ENCODE assay signal across 3 cellular contexts in the genomic region with DNA sequence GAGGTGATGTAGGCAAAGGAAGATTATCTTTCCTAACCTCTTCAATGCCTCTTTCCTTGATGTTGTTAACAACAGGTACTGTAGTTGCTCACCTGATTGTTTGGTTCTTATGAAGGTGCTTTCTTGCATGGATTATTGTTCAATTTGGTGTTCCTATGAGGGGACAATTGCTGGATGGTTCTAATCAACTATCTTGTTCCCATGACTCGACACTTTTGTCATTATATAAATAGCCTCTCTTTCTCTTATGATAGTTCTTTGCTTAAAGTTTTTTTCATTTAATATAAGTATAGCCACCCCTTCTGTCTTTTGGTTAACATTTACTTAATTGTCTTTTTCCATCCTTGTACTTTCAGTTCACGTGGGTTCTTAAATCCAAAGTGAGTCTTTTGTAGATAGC.
TF ChIP-seq lines count a peak whose summit lies in the region.

No MANE protein-coding gene starts in this region.

TF ChIP-seq in HepG2, 621 proteins besides CTCF, POLR2A, EP300 and RAD21:
- no peak for TF ChIP-seq ZNF350 (CRISPR knock-in tag; IDR thresholded peaks at IDR 0.05; ENCODE audit: borderline replicate concordance, low read depth)
- peak; percentile 52 for TF ChIP-seq NFE2L2 (IDR thresholded peaks at IDR 0.05; ENCODE audit: low read length)
- TF ChIP-seq MAFK (conservative IDR thresholded peaks at IDR 0.05 in 1 of 2, IDR thresholded peaks at IDR 0.05 in 1 of 2; ENCODE audit: low read length in 2 of 2): peak; percentile 32 to 33; a peak in 1 of 4 replicates
- TF ChIP-seq NFKBIZ (CRISPR knock-in tag; IDR thresholded peaks at IDR 0.05): no peak
- no peak for TF ChIP-seq ATF7-NPFF (CRISPR knock-in tag; IDR thresholded peaks at IDR 0.05; ENCODE audit: low read depth)

TF ChIP-seq in IMR-90, 13 proteins besides CTCF, POLR2A, EP300 and RAD21:
- TF ChIP-seq MAZ (IDR thresholded peaks at IDR 0.05; ENCODE audit: borderline replicate concordance, low read depth, low read length) (no peak), NFE2L2 (IDR thresholded peaks at IDR 0.05; ENCODE audit: low read depth, low read length) (peak; percentile 72)

TF ChIP-seq in H1, 55 proteins besides CTCF, POLR2A, EP300 and RAD21:
- TF ChIP-seq NANOG (IDR thresholded peaks at IDR 0.05; ENCODE audit: insufficient read depth, low read depth, low read length, poor library complexity, severe bottlenecking) (no peak), BACH1 (IDR thresholded peaks at IDR 0.05; ENCODE audit: low read length) (no peak), SP4 (IDR thresholded peaks at IDR 0.05; ENCODE audit: low read length) (no peak), RBBP5 (IDR thresholded peaks at IDR 0.05; ENCODE audit: borderline replicate concordance, low read depth, low read length) (no peak), POLR2AphosphoS5 (IDR thresholded peaks at IDR 0.05; ENCODE audit: low read depth, low read length) (no peak), NRF1 (IDR thresholded peaks at IDR 0.05; ENCODE audit: low read depth, low read length) (no peak), CHD1 (IDR thresholded peaks at IDR 0.05; ENCODE audit: low read depth, low read length) (no peak), SRF (IDR thresholded peaks at IDR 0.05; ENCODE audit: low read depth, low read length) (no peak), MAFK (IDR thresholded peaks at IDR 0.05; ENCODE audit: low read depth, low read length) (no peak), SIX5 (IDR thresholded peaks at IDR 0.05; ENCODE audit: low read depth, low read length) (no peak), TAF7 (optimal IDR thresholded peaks at IDR 0.05; ENCODE audit: borderline replicate concordance, low read depth, low read length) (no peak), TBP (IDR thresholded peaks at IDR 0.05; ENCODE audit: low read depth, low read length) (no peak), SAP30 (IDR thresholded peaks at IDR 0.05; ENCODE audit: insufficient read depth, insufficient replicate concordance, low read length) (no peak), RFX5 (IDR thresholded peaks at IDR 0.05; ENCODE audit: borderline replicate concordance, low read depth, low read length) (no peak)
- TF ChIP-seq, protein P1, sequence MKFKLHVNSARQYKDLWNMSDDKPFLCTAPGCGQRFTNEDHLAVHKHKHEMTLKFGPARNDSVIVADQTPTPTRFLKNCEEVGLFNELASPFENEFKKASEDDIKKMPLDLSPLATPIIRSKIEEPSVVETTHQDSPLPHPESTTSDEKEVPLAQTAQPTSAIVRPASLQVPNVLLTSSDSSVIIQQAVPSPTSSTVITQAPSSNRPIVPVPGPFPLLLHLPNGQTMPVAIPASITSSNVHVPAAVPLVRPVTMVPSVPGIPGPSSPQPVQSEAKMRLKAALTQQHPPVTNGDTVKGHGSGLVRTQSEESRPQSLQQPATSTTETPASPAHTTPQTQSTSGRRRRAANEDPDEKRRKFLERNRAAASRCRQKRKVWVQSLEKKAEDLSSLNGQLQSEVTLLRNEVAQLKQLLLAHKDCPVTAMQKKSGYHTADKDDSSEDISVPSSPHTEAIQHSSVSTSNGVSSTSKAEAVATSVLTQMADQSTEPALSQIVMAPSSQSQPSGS (IDR thresholded peaks at IDR 0.05; ENCODE audit: low read length): no peak
- TF ChIP-seq, protein P2, sequence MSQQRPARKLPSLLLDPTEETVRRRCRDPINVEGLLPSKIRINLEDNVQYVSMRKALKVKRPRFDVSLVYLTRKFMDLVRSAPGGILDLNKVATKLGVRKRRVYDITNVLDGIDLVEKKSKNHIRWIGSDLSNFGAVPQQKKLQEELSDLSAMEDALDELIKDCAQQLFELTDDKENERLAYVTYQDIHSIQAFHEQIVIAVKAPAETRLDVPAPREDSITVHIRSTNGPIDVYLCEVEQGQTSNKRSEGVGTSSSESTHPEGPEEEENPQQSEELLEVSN (IDR thresholded peaks at IDR 0.05): no peak
- TF ChIP-seq, protein P3, sequence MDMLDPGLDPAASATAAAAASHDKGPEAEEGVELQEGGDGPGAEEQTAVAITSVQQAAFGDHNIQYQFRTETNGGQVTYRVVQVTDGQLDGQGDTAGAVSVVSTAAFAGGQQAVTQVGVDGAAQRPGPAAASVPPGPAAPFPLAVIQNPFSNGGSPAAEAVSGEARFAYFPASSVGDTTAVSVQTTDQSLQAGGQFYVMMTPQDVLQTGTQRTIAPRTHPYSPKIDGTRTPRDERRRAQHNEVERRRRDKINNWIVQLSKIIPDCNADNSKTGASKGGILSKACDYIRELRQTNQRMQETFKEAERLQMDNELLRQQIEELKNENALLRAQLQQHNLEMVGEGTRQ (IDR thresholded peaks at IDR 0.05; ENCODE audit: low read length): no peak
